20 cellular contexts compared by ENCODE assay signal in genomic region chr15:51087513-51087912, GRCh38.
"Had no signal": no experiment of that assay in that cellular context is flagged by ENCODE, and none has a peak within 500 bp of the region (broad histone marks: within the 10 kb centered on the region; RNA-seq: fewer than 3 reads in every experiment).

No MANE protein-coding gene starts in this region.

- H3K9me3 ChIP-seq: heart right ventricle, lower lobe of right lung, ovary, psoas muscle, thoracic aorta had no signal

- ATAC-seq: effector memory CD8-positive, alpha-beta T cell; foreskin keratinocyte; left ventricle myocardium superior; lower lobe of right lung; natural killer cell; psoas muscle; right cardiac atrium; stimulated activated naive B cell treated with anti-CD40 and anti-IgM and Interleukin-4, amounts not matched to agents 10 μg/mL and 1 μg/mL and 100 μg/mL, for 72 hours had no signal

- H3K4me1 ChIP-seq: foreskin keratinocyte, lower lobe of right lung, psoas muscle had no signal

- H3K27me3 ChIP-seq: ovary had no signal

- H3K36me3 ChIP-seq: heart right ventricle, lower lobe of right lung, ovary, thoracic aorta had no signal

- H3K27ac ChIP-seq: foreskin keratinocyte, heart right ventricle, lower lobe of right lung, ovary, psoas muscle had no signal

- DNase-seq: cortex of kidney; effector memory CD8-positive, alpha-beta T cell; foreskin keratinocyte; glutamatergic neuron; heart right ventricle; hippocampal formation; left ventricle myocardium superior; lower lobe of right lung; natural killer cell; occipital lobe; ovary; posterior cingulate gyrus; psoas muscle; right cardiac atrium; small intestine; stimulated activated CD4-positive, alpha-beta T cell treated with anti-CD3 and anti-CD28 coated beads, Interleukin-15, amount 100 ng/mL, for 24 hours; stimulated activated CD4-positive, alpha-beta T cell treated with anti-CD3 and anti-CD28 coated beads, Interleukin-2, amount 100 ng/mL, for 48 hours; stimulated activated naive B cell treated with anti-CD40 and anti-IgM and Interleukin-4, amounts not matched to agents 10 μg/mL and 1 μg/mL and 100 μg/mL, for 72 hours; trophoblast cell had no signal

- H3K4me3 ChIP-seq: heart right ventricle, lower lobe of right lung, ovary, psoas muscle, thoracic aorta had no signal
